In genomic region chr7:108415821-108416536, GRCh38 we compare ENCODE assay signal across 7 cellular contexts. TPM values are rescaled to one million over a fixed set of nuclear protein-coding genes. Genes with fewer than 3 reads are reported as not detected.
DNase-seq lines count a peak whose midpoint lies in the region; ATAC-seq and TF ChIP-seq lines count a peak whose summit lies in the region.

No MANE protein-coding gene starts in this region.

- peaks cover 65% of the 10 kb centered on the region for H3K27me3 ChIP-seq in PC-3 (ENCODE audit: low read length)
- no peaks in the 10 kb centered on the region for H3K27me3 ChIP-seq in endocrine pancreas (ENCODE audit: control insufficient read depth, insufficient read depth, low read length)
- no peaks in the 10 kb centered on the region for H3K27me3 ChIP-seq in skeletal muscle satellite cell (ENCODE audit: control insufficient read depth, insufficient read depth, low read length)

- TF ChIP-seq CTCF in GM10266 (IDR thresholded peaks at IDR 0.05; ENCODE audit: control insufficient read depth, insufficient read depth, low read depth, missing control alignments) (no peak), PC-3 (conservative IDR thresholded peaks at IDR 0.05; ENCODE audit: low read depth, low read length) (no peak)

- POLR2A ChIA-PET in PC-3 (lab: Charles Lee; ENCODE audit: unreplicated experiment), result no interaction called here

- CTCF ChIA-PET in PC-3 (lab: Charles Lee), result no interaction called here

- DNase-seq in GM10266 (ENCODE audit: extremely low spot score) (peak; percentile 44), PC-3 (peak; percentile 10)
- no peak for DNase-seq in NK-92 treated with Interleukin-12 subunit alpha and Interleukin-12 subunit beta, amount 100 ng/mL, for 24 hours (lab: John Stamatoyannopoulos, UW)

- BruUV-seq in PC-3 (replicated peaks; lab: Mats Ljungman, UMichigan), result no TSS peak

- no peaks in the 10 kb centered on the region for H3K79me2 ChIP-seq in PC-3 (ENCODE audit: low read length)

- peak; percentile 79 for ATAC-seq in GM19467 (IDR thresholded peaks at IDR 0.05; ENCODE audit: unreplicated experiment)
- ATAC-seq in HG03469 (IDR thresholded peaks at IDR 0.05; ENCODE audit: unreplicated experiment), result peak; percentile 79
- ATAC-seq in PC-3, result no peak

- H3K9me3 ChIP-seq in PC-3 (ENCODE audit: low read length) (no peaks in the 10 kb centered on the region), endocrine pancreas (ENCODE audit: control insufficient read depth, low read length) (no peaks in the 10 kb centered on the region), skeletal muscle satellite cell (replicated peaks; ENCODE audit: low read length) (no peaks in the 10 kb centered on the region)

- H3K9me2 ChIP-seq in PC-3 (replicated peaks; ENCODE audit: low read length), result no peaks in the 10 kb centered on the region

- no peak overlapping the region for H3K4me2 ChIP-seq in PC-3 (ENCODE audit: low read length)
- peak overlapping the region; percentile 66 for H3K4me2 ChIP-seq in skeletal muscle satellite cell (ENCODE audit: low read length)

- H4K20me1 ChIP-seq in PC-3 (ENCODE audit: low read length), result no peaks in the 10 kb centered on the region

- intact Hi-C loops in PC-3 (cut with micrococcal nuclease), result no loop called here

- no peak overlapping the region for H3K4me3 ChIP-seq in PC-3 (ENCODE audit: low read length)
- peak overlapping the region; percentile 76 for H3K4me3 ChIP-seq in endocrine pancreas (ENCODE audit: control insufficient read depth, insufficient read depth, low read length)
- H3K4me3 ChIP-seq in skeletal muscle satellite cell (ENCODE audit: low read length), result peak overlapping the region; percentile 2

- H3F3A ChIP-seq in PC-3 (ENCODE audit: low read length, unreplicated experiment), result no peaks in the 10 kb centered on the region

- H3K27ac ChIP-seq in PC-3 (ENCODE audit: low read length), result no peak overlapping the region

- H3K36me3 ChIP-seq in PC-3 (ENCODE audit: low read depth, low read length) (no peaks in the 10 kb centered on the region), endocrine pancreas (ENCODE audit: control insufficient read depth, insufficient read depth, low read length) (no peaks in the 10 kb centered on the region), skeletal muscle satellite cell (ENCODE audit: insufficient read depth, low read length) (no peaks in the 10 kb centered on the region)

- no peak overlapping the region for H2AFZ ChIP-seq in PC-3 (ENCODE audit: low read length)

- H3K9ac ChIP-seq in PC-3 (ENCODE audit: low read length) (no peak overlapping the region), endocrine pancreas (ENCODE audit: control insufficient read depth, insufficient read depth, low read length) (no peak overlapping the region), skeletal muscle satellite cell (ENCODE audit: low read depth, low read length) (peak overlapping the region; percentile 38)

- H3K4me1 ChIP-seq in PC-3 (ENCODE audit: insufficient read depth, low read length), result no peaks in the 10 kb centered on the region
- peaks cover 29% of the 10 kb centered on the region for H3K4me1 ChIP-seq in endocrine pancreas (ENCODE audit: control insufficient read depth, insufficient read depth, low read length)
- H3K4me1 ChIP-seq in skeletal muscle satellite cell (ENCODE audit: control insufficient read depth, insufficient read depth, low read length), result peaks cover 30% of the 10 kb centered on the region

RNA-seq across cellular contexts. Expression of gene NRCAM, which starts 40.3 kb away (rescaled TPM):
- total RNA-seq in PC-3 (2014; rRNA removed), result not detected in 2 replicates
- total RNA-seq in skeletal muscle satellite cell (2012; rRNA removed), result 7.1 and 15.1 TPM in 2 replicates
